Comparison of ENCODE assay signal across 9 cellular contexts in genomic region chr17:58382108-58382884, GRCh38. TPM values are rescaled to one million over a fixed set of nuclear protein-coding genes. Genes with fewer than 3 reads are reported as not detected.
DNase-seq lines count a peak whose midpoint lies in the region; ATAC-seq, FAIRE-seq and TF ChIP-seq lines count a peak whose summit lies in the region.
"Had no signal": no experiment of that assay in that cellular context is flagged by ENCODE, and none has a peak within 500 bp of the region (broad histone marks: within the 10 kb centered on the region; RNA-seq: fewer than 3 reads in every experiment).

No MANE protein-coding gene starts in this region.

- H3K9me3 Mint-ChIP-seq in activated T-cell treated with anti-CD3 and anti-CD28 coated beads, Interleukin-2, amount 50 U/mL, for 72 hours = no peaks in the 10 kb centered on the region

- intact Hi-C loops in body of pancreas (cut with DNase I) = no loop called here

- 26 to 35% methylated on average over 4 of the region's 4 CpGs for WGBS in body of pancreas, 2 donors

- H3K27me3 ChIP-seq in body of pancreas = no peaks in the 10 kb centered on the region

- no peaks in the 10 kb centered on the region for H3K36me3 ChIP-seq in body of pancreas (replicated peaks in 1 of 2; ENCODE audit: insufficient read depth in 1 of 2, low read depth in 2 of 2)

- peaks cover 66% of the 10 kb centered on the region for H3K4me1 Mint-ChIP-seq in activated T-cell treated with anti-CD3 and anti-CD28 coated beads, Interleukin-2, amount 50 U/mL, for 72 hours (ENCODE audit: low read depth)

- no peak for TF ChIP-seq POLR2A in body of pancreas (IDR thresholded peaks at IDR 0.05)

- H3K27ac Mint-ChIP-seq in activated T-cell treated with anti-CD3 and anti-CD28 coated beads, Interleukin-2, amount 50 U/mL, for 72 hours = peak overlapping the region; percentile 22

- TF ChIP-seq CTCF in body of pancreas (IDR thresholded peaks at IDR 0.05) = no peak

- no peaks in the 10 kb centered on the region for H3K36me3 Mint-ChIP-seq in activated T-cell treated with anti-CD3 and anti-CD28 coated beads, Interleukin-2, amount 50 U/mL, for 72 hours (ENCODE audit: insufficient read depth in 2 of 2)

- H3K27me3 Mint-ChIP-seq in activated T-cell treated with anti-CD3 and anti-CD28 coated beads, Interleukin-2, amount 50 U/mL, for 72 hours (ENCODE audit: low read depth) = no peaks in the 10 kb centered on the region

- H3K4me1 ChIP-seq in body of pancreas = peaks cover 74% of the 10 kb centered on the region

- DNase-seq in activated T-cell treated with anti-CD3 and anti-CD28 coated beads, Interleukin-2, amount 50 U/mL, for 72 hours = no peak
- no peak for DNase-seq in activated T-cell treated with anti-CD3 and anti-CD28 coated beads, Interleukin-2, amount 50 U/mL, for 48 hours
- DNase-seq in body of pancreas = no peak
- DNase-seq in urothelium cell line (ENCODE audit: low spot score) = no peak
- DNase-seq in H4 (ENCODE audit: low spot score) = no peak
- DNase-seq in NCI-H2227 (lab: John Stamatoyannopoulos, UW; ENCODE audit: unreplicated experiment) = no peak
- DNase-seq in central memory CD4-positive, alpha-beta T cell = no peak
- DNase-seq: activated gamma-delta T cell had no signal

- peak overlapping the region in 3 of 4 donors; percentile 29 to 71 (median 63) for H3K27ac ChIP-seq in body of pancreas

- H3K4me3 Mint-ChIP-seq in activated T-cell treated with anti-CD3 and anti-CD28 coated beads, Interleukin-2, amount 50 U/mL, for 72 hours = peak overlapping the region; percentile 9 to 52

- H3K4me3 ChIP-seq in body of pancreas = no peak overlapping the region

- peak; percentile 79 to 85 for ATAC-seq in activated T-cell treated with anti-CD3 and anti-CD28 coated beads, Interleukin-2, amount 50 U/mL, for 72 hours (replicated peaks in 1 of 2)
- ATAC-seq in HG03196 (IDR thresholded peaks at IDR 0.05; ENCODE audit: unreplicated experiment) (peak; percentile 64), body of pancreas (no peak)

- FAIRE-seq in urothelium cell line (lab: Jason Lieb, UNC) = peak; percentile 91

- no peaks in the 10 kb centered on the region for H3K9me3 ChIP-seq in body of pancreas

RNA-seq across cellular contexts. Expression of gene SUPT4H1, which starts 30.3 kb away (rescaled TPM):
- total RNA-seq in activated T-cell treated with anti-CD3 and anti-CD28 coated beads, Interleukin-2, amount 50 U/mL, for 72 hours = 100 to 1,000 TPM; 101 to 110 TPM
- total RNA-seq in body of pancreas = 10 to 100 TPM; 10.2 to 24.4 TPM
- 94.2 and 99.9 TPM in 2 replicates for total RNA-seq in H4 (2014; rRNA removed; shearing (Covaris generic))

RNA-seq across cellular contexts. Expression of gene RNF43, which starts 35.0 kb away (rescaled TPM):
- total RNA-seq in activated T-cell treated with anti-CD3 and anti-CD28 coated beads, Interleukin-2, amount 50 U/mL, for 72 hours = 1 to 10 TPM; 2.6 to 3.4 TPM
- total RNA-seq in body of pancreas = 10 to 100 TPM in 1 of 2 donors, 1 to 10 TPM in 1; 8.3 to 10.5 TPM
- total RNA-seq in H4 (2014; rRNA removed; shearing (Covaris generic)) = 1.8 and 2.1 TPM in 2 replicates

RNA-seq across cellular contexts. Expression of gene TSPOAP1, which starts 53.7 kb away (rescaled TPM):
- 10 to 100 TPM; 42.3 to 55.3 TPM for total RNA-seq in activated T-cell treated with anti-CD3 and anti-CD28 coated beads, Interleukin-2, amount 50 U/mL, for 72 hours
- total RNA-seq in body of pancreas = 10 to 100 TPM; 21.0 to 22.7 TPM
- not detected in 2 replicates for total RNA-seq in H4 (2014; rRNA removed; shearing (Covaris generic))

Comparison
In these comparisons a context has a peak if more than half of its experiments do, and no peak if none do; other contexts are left out.
1. RNA of gene TSPOAP1, which starts 53.7 kb away (total RNA-seq): 42.3 to 55.3 TPM in activated T-cell treated with anti-CD3 and anti-CD28 coated beads, Interleukin-2, amount 50 U/mL, for 72 hours and 21.0 to 22.7 TPM in body of pancreas; not detected in H4; every median in the first group is over 10 times any median in the second.